ENCODE assay signal across 8 cellular contexts in genomic region chr9:137611623-137612609, GRCh38. TPM values are rescaled to one million over a fixed set of nuclear protein-coding genes. Genes with fewer than 3 reads are reported as not detected.
DNase-seq lines count a peak whose midpoint lies in the region; ATAC-seq and TF ChIP-seq lines count a peak whose summit lies in the region.

No MANE protein-coding gene starts in this region.

- H3K36me3 Mint-ChIP-seq in activated T-cell treated with anti-CD3 and anti-CD28 coated beads, Interleukin-2, amount 50 U/mL, for 4 hours (ENCODE audit: insufficient read depth), result no peaks in the 10 kb centered on the region

- H3K9me3 ChIP-seq in colonic mucosa (no peaks in the 10 kb centered on the region), mucosa of rectum (ENCODE audit: control insufficient read depth in 2 of 2, low read length in 2 of 2) (no peaks in the 10 kb centered on the region)

- H3K4me3 Mint-ChIP-seq in activated T-cell treated with anti-CD3 and anti-CD28 coated beads, Interleukin-2, amount 50 U/mL, for 4 hours, result no peak overlapping the region

- peaks cover 29% of the 10 kb centered on the region for H3K4me1 ChIP-seq in colonic mucosa
- H3K4me1 ChIP-seq in mucosa of rectum (ENCODE audit: control insufficient read depth in 2 of 2, insufficient read depth in 2 of 2, low read length in 2 of 2), result peaks cover 37 to 39% of the 10 kb centered on the region in 2 donors

- ATAC-seq in activated T-cell treated with anti-CD3 and anti-CD28 coated beads, Interleukin-2, amount 50 U/mL, for 4 hours, result peak; percentile 75 to 82
- no peak for ATAC-seq in GM18498 (IDR thresholded peaks at IDR 0.05; ENCODE audit: unreplicated experiment)
- no peak for ATAC-seq in GM19324 (IDR thresholded peaks at IDR 0.05; ENCODE audit: low FRiP score, unreplicated experiment)

- no peak for TF ChIP-seq CTCF in colonic mucosa (IDR thresholded peaks at IDR 0.05)

- H3K4me1 Mint-ChIP-seq in activated T-cell treated with anti-CD3 and anti-CD28 coated beads, Interleukin-2, amount 50 U/mL, for 4 hours (ENCODE audit: low read depth), result peaks cover 33% of the 10 kb centered on the region

- no peaks in the 10 kb centered on the region for H3K27me3 Mint-ChIP-seq in activated T-cell treated with anti-CD3 and anti-CD28 coated beads, Interleukin-2, amount 50 U/mL, for 4 hours (ENCODE audit: low read depth)

- no peaks in the 10 kb centered on the region for H3K27me3 ChIP-seq in colonic mucosa
- H3K27me3 ChIP-seq in mucosa of rectum (ENCODE audit: control insufficient read depth in 2 of 2, insufficient read depth in 2 of 2, low read length in 2 of 2), result no peaks in the 10 kb centered on the region

- H3K36me3 ChIP-seq in colonic mucosa (peaks cover 11% of the 10 kb centered on the region), mucosa of rectum (ENCODE audit: control insufficient read depth in 2 of 2, insufficient read depth in 2 of 2, low read length in 2 of 2) (peaks cover 21% of the 10 kb centered on the region in 2 donors)

- H3K4me3 ChIP-seq in colonic mucosa (peak overlapping the region; percentile 13), mucosa of rectum (ENCODE audit: low read length in 2 of 2) (peak overlapping the region; percentile 42 to 50)

- H3K9me3 Mint-ChIP-seq in activated T-cell treated with anti-CD3 and anti-CD28 coated beads, Interleukin-2, amount 50 U/mL, for 4 hours, result no peaks in the 10 kb centered on the region

- intact Hi-C loops in colonic mucosa (cut with DNase I), result no loop called here

- DNase-seq in activated T-cell treated with anti-CD3 and anti-CD28 coated beads, Interleukin-2, amount 50 U/mL, for 4 hours, result peak; percentile 37
- DNase-seq in activated T-cell treated with anti-CD3 and anti-CD28 coated beads, Interleukin-2, amount 50 U/mL, for 1 hour, result no peak
- DNase-seq in RPMI7951 (ENCODE audit: low read depth), result peak; percentile 85
- peak; percentile 94 for DNase-seq in colonic mucosa
- DNase-seq in NCI-H187 treated with DMSO at 0.1 percent for 48 hours (lab: John Stamatoyannopoulos, UW), result no peak

- H3K27ac ChIP-seq in colonic mucosa (peak overlapping the region; percentile 93), mucosa of rectum (ENCODE audit: low read depth in 2 of 2, low read length in 2 of 2) (peak overlapping the region; percentile 97 to 98)

- peak overlapping the region; percentile 68 to 77 for H3K9ac ChIP-seq in colonic mucosa (ENCODE audit: low read depth in 2 of 2, low read length in 2 of 2)
- peak overlapping the region; percentile 78 to 83 for H3K9ac ChIP-seq in mucosa of rectum (ENCODE audit: low read depth in 1 of 2, low read length in 2 of 2)

RNA-seq across cellular contexts. Expression of gene ARRDC1, which starts 6.4 kb away (rescaled TPM):
- total RNA-seq in activated T-cell treated with anti-CD3 and anti-CD28 coated beads, Interleukin-2, amount 50 U/mL, for 4 hours, result 10 to 100 TPM; 27.5 to 39.3 (median 33.8) TPM
- total RNA-seq in RPMI7951 (2014; rRNA removed; shearing (Covaris generic)), result 13.1 and 15.0 TPM in 2 replicates
- 10 to 100 TPM; 69.1 to 97.2 TPM for total RNA-seq in colonic mucosa

RNA-seq across cellular contexts. Expression of gene EHMT1, which starts 6.9 kb away (rescaled TPM):
- total RNA-seq in activated T-cell treated with anti-CD3 and anti-CD28 coated beads, Interleukin-2, amount 50 U/mL, for 4 hours, result 10 to 100 TPM; 76.6 to 79.1 (median 78.1) TPM
- 11.5 and 18.8 TPM in 2 replicates for total RNA-seq in RPMI7951 (2014; rRNA removed; shearing (Covaris generic))
- 10 to 100 TPM; 56.2 to 97.9 TPM for total RNA-seq in colonic mucosa

RNA-seq across cellular contexts. Expression of gene ZMYND19, which starts 21.6 kb away (rescaled TPM):
- total RNA-seq in activated T-cell treated with anti-CD3 and anti-CD28 coated beads, Interleukin-2, amount 50 U/mL, for 4 hours, result 100 to 1,000 TPM in 2 of 3 donors, 10 to 100 TPM in 1; 98.6 to 122 (median 106) TPM
- total RNA-seq in RPMI7951 (2014; rRNA removed; shearing (Covaris generic)), result 16.3 and 19.1 TPM in 2 replicates
- total RNA-seq in colonic mucosa, result 10 to 100 TPM; 14.4 to 36.0 TPM

RNA-seq across cellular contexts. Expression of gene DPH7, which starts 33.2 kb away (rescaled TPM):
- total RNA-seq in activated T-cell treated with anti-CD3 and anti-CD28 coated beads, Interleukin-2, amount 50 U/mL, for 4 hours, result 10 to 100 TPM; 34.1 to 37.7 (median 35.2) TPM
- total RNA-seq in RPMI7951 (2014; rRNA removed; shearing (Covaris generic)), result 14.5 and 20.0 TPM in 2 replicates
- 10 to 100 TPM; 15.6 to 30.6 TPM for total RNA-seq in colonic mucosa

Comparison
In these comparisons a context has a peak if more than half of its experiments do, and no peak if none do; other contexts are left out.
1. DNase-seq: peak in activated T-cell treated with anti-CD3 and anti-CD28 coated beads, Interleukin-2, amount 50 U/mL, for 4 hours (single experiment), RPMI7951 (single experiment) and colonic mucosa (single experiment); none in activated T-cell treated with anti-CD3 and anti-CD28 coated beads, Interleukin-2, amount 50 U/mL, for 1 hour (single experiment) and NCI-H187 treated with DMSO at 0.1 percent for 48 hours (single experiment).
2. ATAC-seq: peak in activated T-cell treated with anti-CD3 and anti-CD28 coated beads, Interleukin-2, amount 50 U/mL, for 4 hours (2 of 2); none in GM18498 (single experiment) and GM19324 (single experiment).